In genomic region chr21:21929228-21929627, GRCh38 we compare ENCODE assay signal across 21 cellular contexts.
"Had no signal": no experiment of that assay in that cellular context is flagged by ENCODE, and none has a peak within 500 bp of the region (broad histone marks: within the 10 kb centered on the region; RNA-seq: fewer than 3 reads in every experiment).

No MANE protein-coding gene starts in this region.

- H3K27ac ChIP-seq: coronary artery, dorsolateral prefrontal cortex, esophagus muscularis mucosa, foreskin keratinocyte, gastroesophageal sphincter, heart right ventricle, left ventricle myocardium inferior, lower lobe of right lung had no signal

- FAIRE-seq: colon, endothelial cell of umbilical vein, frontal cortex, kidney had no signal

- H3K4me1 ChIP-seq: esophagus muscularis mucosa, foreskin keratinocyte, gastroesophageal sphincter, heart right ventricle, left ventricle myocardium inferior, lower lobe of right lung had no signal

- H3K36me3 ChIP-seq: esophagus muscularis mucosa, gastroesophageal sphincter, heart right ventricle, left ventricle myocardium inferior, lower lobe of right lung had no signal

- ATAC-seq: foreskin keratinocyte; gastroesophageal sphincter; heart right ventricle; lower lobe of right lung; naive thymus-derived CD4-positive, alpha-beta T cell had no signal

- DNase-seq: dermis blood vessel endothelial cell; dorsolateral prefrontal cortex; effector CD4-positive, alpha-beta T cell; effector memory CD4-positive, alpha-beta T cell; foreskin keratinocyte; heart right ventricle; hypothalamus; immature natural killer cell; islet precursor cell; kidney; kidney glomerular epithelial cell; left ventricle myocardium inferior; lower lobe of right lung; mesenchymal stem cell; naive thymus-derived CD4-positive, alpha-beta T cell had no signal

- H3K9me3 ChIP-seq: esophagus muscularis mucosa, gastroesophageal sphincter, heart right ventricle, left ventricle myocardium inferior, lower lobe of right lung had no signal

- H3K27me3 ChIP-seq: dorsolateral prefrontal cortex, esophagus muscularis mucosa, foreskin keratinocyte, gastroesophageal sphincter, heart right ventricle had no signal

- H3K4me3 ChIP-seq: coronary artery, dorsolateral prefrontal cortex, esophagus muscularis mucosa, gastroesophageal sphincter, heart right ventricle, left ventricle myocardium inferior, lower lobe of right lung had no signal
